9 cellular contexts compared by ENCODE assay signal in genomic region chr10:103739039-103739764, GRCh38.
DNase-seq lines count a peak whose midpoint lies in the region; TF ChIP-seq lines count a peak whose summit lies in the region.
"Had no signal": no experiment of that assay in that cellular context is flagged by ENCODE, and none has a peak within 500 bp of the region (broad histone marks: within the 10 kb centered on the region; RNA-seq: fewer than 3 reads in every experiment).

No MANE protein-coding gene starts in this region.

- no peaks in the 10 kb centered on the region for H3K36me3 ChIP-seq in brain microvascular endothelial cell (replicated peaks)

- TF ChIP-seq CTCF in HFF-Myc (IDR thresholded peaks at IDR 0.05; ENCODE audit: low read depth, low read length, missing control alignments): no peak
- TF ChIP-seq CTCF in brain microvascular endothelial cell (IDR thresholded peaks at IDR 0.05; ENCODE audit: low read depth, low read length, missing control alignments): peak; percentile 5

- DNase-seq in HFF-Myc (ENCODE audit: extremely low read depth, low read depth) (peak; percentile 73), brain microvascular endothelial cell (peak; percentile 85), iris pigment epithelial cell (ENCODE audit: low read depth) (peak; percentile 92), NCI-H2107 treated with DMSO at 0.1 percent for 48 hours (lab: John Stamatoyannopoulos, UW; ENCODE audit: unreplicated experiment) (no peak), dermis blood vessel endothelial cell (no peak), NCI-H748 treated with DMSO at 0.1 percent for 48 hours (lab: John Stamatoyannopoulos, UW) (no peak)
- no peak for DNase-seq in activated effector memory CD4-positive, alpha-beta T cell treated with anti-CD3 and anti-CD28 coated beads, Interleukin-2, amount 50 U/mL, for 16 hours
- DNase-seq: NCI-H2029 treated with DMSO at 0.1 percent for 48 hours had no signal

- no peak overlapping the region for H3K4me3 ChIP-seq in HFF-Myc (replicated peaks; ENCODE audit: low read depth, low read length)
- no peak overlapping the region for H3K4me3 ChIP-seq in brain microvascular endothelial cell (ENCODE audit: low read depth, low read length)
- no peak overlapping the region for H3K4me3 ChIP-seq in skin epidermis

- H3K27me3 ChIP-seq in brain microvascular endothelial cell (replicated peaks): no peaks in the 10 kb centered on the region

- in situ Hi-C loops in brain microvascular endothelial cell (cut with HindIII; ENCODE audit: low pct_ligation_motif_present, low sequenced_read_pairs): no loop called here

- peak overlapping the region; percentile 17 for H3K27ac ChIP-seq in brain microvascular endothelial cell
- H3K27ac ChIP-seq in skin epidermis: peak overlapping the region in 13 of 21 experiments; percentile 4 to 70 (median 43)

Comparison
In these comparisons a context has a peak if more than half of its experiments do, and no peak if none do; other contexts are left out.
1. DNase-seq: peak in HFF-Myc (single experiment), brain microvascular endothelial cell (single experiment) and iris pigment epithelial cell (single experiment); none in NCI-H2107 treated with DMSO at 0.1 percent for 48 hours (single experiment), dermis blood vessel endothelial cell (single experiment), activated effector memory CD4-positive, alpha-beta T cell treated with anti-CD3 and anti-CD28 coated beads, Interleukin-2, amount 50 U/mL, for 16 hours (single experiment) and NCI-H748 treated with DMSO at 0.1 percent for 48 hours (single experiment).